Comparison of ENCODE assay signal across 30 cellular contexts in genomic region chr14:45381091-45381490, GRCh38.
"Had no signal": no experiment of that assay in that cellular context is flagged by ENCODE, and none has a peak within 500 bp of the region (broad histone marks: within the 10 kb centered on the region; RNA-seq: fewer than 3 reads in every experiment).

No MANE protein-coding gene starts in this region.

- H3K27me3 ChIP-seq: ascending aorta, cardiac muscle cell, colonic mucosa had no signal

- H3K36me3 ChIP-seq: ascending aorta, cardiac muscle cell, colonic mucosa had no signal

- H3K4me1 ChIP-seq: ascending aorta, colonic mucosa had no signal

- ATAC-seq: activated CD8-positive, alpha-beta memory T cell treated with anti-CD3 and anti-CD28 coated beads, Interleukin-2, amount 10 ng/mL, durations not matched to agents 7 days and 5 days; activated CD8-positive, alpha-beta T cell treated with anti-CD3 and anti-CD28 coated beads, Interleukin-2, amount 10 ng/mL, durations not matched to agents 7 days and 5 days; activated naive CD8-positive, alpha-beta T cell treated with anti-CD3 and anti-CD28 coated beads, Interleukin-2, amount 50 U/mL, for 24 hours had no signal

- H3K4me3 ChIP-seq: ascending aorta, cardiac muscle cell, colonic mucosa had no signal

- DNase-seq: activated B cell treated with CpG ODN at 0.5 μM for 24 hours; activated CD4-positive, alpha-beta memory T cell treated with anti-CD3 and anti-CD28 coated beads for 36 hours; activated CD4-positive, alpha-beta T cell treated with anti-CD3 and anti-CD28 coated beads for 4 hours; activated CD4-positive, alpha-beta T cell treated with anti-CD3 and anti-CD28 coated beads, Interleukin-2, amount 10 ng/mL, durations not matched to agents 24 days and 14 days; activated CD4-positive, alpha-beta T cell treated with anti-CD3 and anti-CD28 coated beads, Interleukin-2, amount 50 U/mL, for 1 hour; activated CD4-positive, alpha-beta T cell treated with anti-CD3 and anti-CD28 coated beads, Interleukin-2, amount 50 U/mL, for 4 hours; activated CD4-positive, CD25-positive, alpha-beta regulatory T cell treated with anti-CD3 and anti-CD28 coated beads, Interleukin-2, amount 50 U/mL, for 72 hours; activated CD8-positive, alpha-beta memory T cell treated with anti-CD3 and anti-CD28 coated beads for 24 hours; activated CD8-positive, alpha-beta memory T cell treated with anti-CD3 and anti-CD28 coated beads, Interleukin-2, amount 10 ng/mL, durations not matched to agents 7 days and 5 days; activated CD8-positive, alpha-beta memory T cell treated with anti-CD3 and anti-CD28 coated beads, Interleukin-2, amount 50 U/mL, for 48 hours; activated CD8-positive, alpha-beta T cell treated with anti-CD3 and anti-CD28 coated beads, Interleukin-2, amount 10 ng/mL, durations not matched to agents 7 days and 5 days; activated effector memory CD4-positive, alpha-beta T cell treated with Interleukin-2 at 50 U/mL for 16 hours; activated gamma-delta T cell; activated naive CD4-positive, alpha-beta T cell treated with anti-CD3 and anti-CD28 coated beads, Interleukin-2, amount 10 ng/mL, durations not matched to agents 7 days and 5 days; activated naive CD4-positive, alpha-beta T cell treated with Interleukin-2 at 50 U/mL for 16 hours; activated naive CD8-positive, alpha-beta T cell treated with anti-CD3 and anti-CD28 coated beads, Interleukin-2, amount 10 ng/mL, durations not matched to agents 7 days and 5 days; activated naive CD8-positive, alpha-beta T cell treated with anti-CD3 and anti-CD28 coated beads, Interleukin-2, amount 50 U/mL, for 24 hours; activated T-cell treated with anti-CD3 and anti-CD28 coated beads, Interleukin-2, amount 50 U/mL, for 24 hours; activated T-cell treated with anti-CD3 and anti-CD28 coated beads, Interleukin-2, amount 50 U/mL, for 48 hours; amygdala; anterior cingulate cortex; caudate nucleus; cerebellar nuclear complex; colonic mucosa; T-helper 1 cell; T-helper 2 cell; T-helper 9 cell had no signal

- H3K27ac ChIP-seq: ascending aorta, cardiac muscle cell, colonic mucosa, VCaP had no signal
